1 cellular context compared by ENCODE assay signal in the genomic region with DNA sequence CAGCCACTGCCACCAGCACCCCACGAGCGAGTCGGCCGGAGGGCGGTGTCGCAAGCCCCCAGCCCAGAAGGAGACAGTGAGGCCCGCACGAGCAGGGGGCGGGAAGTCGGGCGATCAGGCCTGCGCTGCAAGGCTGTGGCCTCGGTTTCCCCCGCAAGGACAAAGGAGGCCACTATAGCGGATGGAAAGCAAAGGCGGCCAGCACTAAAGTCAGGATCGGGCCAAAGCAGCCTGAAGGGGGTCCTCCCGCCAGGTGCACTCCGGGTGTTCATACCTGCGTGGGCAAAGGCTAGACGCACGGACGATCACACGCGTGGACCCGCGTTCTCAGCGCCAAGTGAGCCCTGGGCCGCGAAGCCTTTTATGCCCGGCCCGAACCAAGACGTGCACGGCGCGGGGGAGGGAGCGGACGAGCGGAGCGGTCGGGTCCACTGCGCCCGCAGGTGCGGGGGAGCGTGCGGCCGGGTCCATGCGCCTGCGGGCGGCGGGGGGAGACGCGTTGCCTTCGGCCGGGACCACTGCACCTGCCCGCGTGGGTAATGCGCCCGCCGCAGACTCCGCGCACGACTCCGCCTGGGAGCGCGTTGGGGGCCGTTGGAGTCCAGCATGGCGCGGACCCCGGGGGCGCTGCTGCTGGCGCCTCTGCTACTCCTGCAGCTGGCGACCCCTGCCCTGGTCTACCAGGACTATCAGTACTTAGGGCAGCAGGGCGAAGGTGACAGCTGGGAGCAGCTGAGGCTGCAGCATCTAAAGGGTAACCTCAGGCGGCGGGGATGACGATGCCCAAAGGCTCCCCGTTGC.
TF ChIP-seq lines count a peak whose summit lies in the region.

A gene (minus strand): TSS at position 335 of the 801 bp plus-strand sequence. CDS start 539 bp downstream, outside the sequence.
A gene (plus strand): TSS at position 604 of the 801 bp plus-strand sequence. CDS start 3 bp downstream, at position 607.

TF ChIP-seq in HepG2, 621 proteins besides CTCF, POLR2A, EP300 and RAD21 (continued from another document and continues in another):
- no peak for TF ChIP-seq POLR2AphosphoS2 (IDR thresholded peaks at IDR 0.05; ENCODE audit: low read depth, low read length)
- TF ChIP-seq KLF6 (CRISPR knock-in tag; IDR thresholded peaks at IDR 0.05): no peak
- peak; percentile 88 for TF ChIP-seq ZBTB42 (CRISPR knock-in tag; IDR thresholded peaks at IDR 0.05)
- TF ChIP-seq HMGA1 (CRISPR knock-in tag; conservative IDR thresholded peaks at IDR 0.05): no peak
- 0 out of 2 replicates have a peak, but pooled peaks have one; percentile 23 for TF ChIP-seq ZKSCAN8 (CRISPR knock-in tag; IDR thresholded peaks at IDR 0.05; ENCODE audit: borderline replicate concordance)
- no peak for TF ChIP-seq NCOR1 (IDR thresholded peaks at IDR 0.05; ENCODE audit: borderline replicate concordance, low read length)
- TF ChIP-seq SMYD3 (CRISPR knock-in tag; IDR thresholded peaks at IDR 0.05): no peak; the same call in 1 of the 2 replicates
- TF ChIP-seq ZNF672 (CRISPR knock-in tag; IDR thresholded peaks at IDR 0.05): peak; percentile 59; the same call in 1 of the 2 replicates
- no peak for TF ChIP-seq FOXA1 (IDR thresholded peaks at IDR 0.05)
- peak; percentile 32 for TF ChIP-seq FOXA1 (CRISPR knock-in tag; IDR thresholded peaks at IDR 0.05)
- no peak for TF ChIP-seq CAMTA2 (CRISPR knock-in tag; IDR thresholded peaks at IDR 0.05; ENCODE audit: borderline replicate concordance)
- peak; percentile 93 for TF ChIP-seq PHF8 (CRISPR knock-in tag; IDR thresholded peaks at IDR 0.05)
- TF ChIP-seq ZNF264 (CRISPR knock-in tag; IDR thresholded peaks at IDR 0.05): no peak
- peak; percentile 86 for TF ChIP-seq HOXA3 (CRISPR knock-in tag; IDR thresholded peaks at IDR 0.05)
- peak; percentile 36; the same call in 1 of the 2 replicates for TF ChIP-seq PITX1 (CRISPR knock-in tag; IDR thresholded peaks at IDR 0.05)
- peak; percentile 52 for TF ChIP-seq FOXA3 (CRISPR knock-in tag; IDR thresholded peaks at IDR 0.05)
- no peak for TF ChIP-seq ZNF260 (CRISPR knock-in tag; IDR thresholded peaks at IDR 0.05; ENCODE audit: borderline replicate concordance, low read depth)
- TF ChIP-seq TCF7L2 (IDR thresholded peaks at IDR 0.05; ENCODE audit: low read depth, low read length): no peak
- TF ChIP-seq ATM (IDR thresholded peaks at IDR 0.05; ENCODE audit: borderline replicate concordance): no peak
- TF ChIP-seq, protein P1, sequence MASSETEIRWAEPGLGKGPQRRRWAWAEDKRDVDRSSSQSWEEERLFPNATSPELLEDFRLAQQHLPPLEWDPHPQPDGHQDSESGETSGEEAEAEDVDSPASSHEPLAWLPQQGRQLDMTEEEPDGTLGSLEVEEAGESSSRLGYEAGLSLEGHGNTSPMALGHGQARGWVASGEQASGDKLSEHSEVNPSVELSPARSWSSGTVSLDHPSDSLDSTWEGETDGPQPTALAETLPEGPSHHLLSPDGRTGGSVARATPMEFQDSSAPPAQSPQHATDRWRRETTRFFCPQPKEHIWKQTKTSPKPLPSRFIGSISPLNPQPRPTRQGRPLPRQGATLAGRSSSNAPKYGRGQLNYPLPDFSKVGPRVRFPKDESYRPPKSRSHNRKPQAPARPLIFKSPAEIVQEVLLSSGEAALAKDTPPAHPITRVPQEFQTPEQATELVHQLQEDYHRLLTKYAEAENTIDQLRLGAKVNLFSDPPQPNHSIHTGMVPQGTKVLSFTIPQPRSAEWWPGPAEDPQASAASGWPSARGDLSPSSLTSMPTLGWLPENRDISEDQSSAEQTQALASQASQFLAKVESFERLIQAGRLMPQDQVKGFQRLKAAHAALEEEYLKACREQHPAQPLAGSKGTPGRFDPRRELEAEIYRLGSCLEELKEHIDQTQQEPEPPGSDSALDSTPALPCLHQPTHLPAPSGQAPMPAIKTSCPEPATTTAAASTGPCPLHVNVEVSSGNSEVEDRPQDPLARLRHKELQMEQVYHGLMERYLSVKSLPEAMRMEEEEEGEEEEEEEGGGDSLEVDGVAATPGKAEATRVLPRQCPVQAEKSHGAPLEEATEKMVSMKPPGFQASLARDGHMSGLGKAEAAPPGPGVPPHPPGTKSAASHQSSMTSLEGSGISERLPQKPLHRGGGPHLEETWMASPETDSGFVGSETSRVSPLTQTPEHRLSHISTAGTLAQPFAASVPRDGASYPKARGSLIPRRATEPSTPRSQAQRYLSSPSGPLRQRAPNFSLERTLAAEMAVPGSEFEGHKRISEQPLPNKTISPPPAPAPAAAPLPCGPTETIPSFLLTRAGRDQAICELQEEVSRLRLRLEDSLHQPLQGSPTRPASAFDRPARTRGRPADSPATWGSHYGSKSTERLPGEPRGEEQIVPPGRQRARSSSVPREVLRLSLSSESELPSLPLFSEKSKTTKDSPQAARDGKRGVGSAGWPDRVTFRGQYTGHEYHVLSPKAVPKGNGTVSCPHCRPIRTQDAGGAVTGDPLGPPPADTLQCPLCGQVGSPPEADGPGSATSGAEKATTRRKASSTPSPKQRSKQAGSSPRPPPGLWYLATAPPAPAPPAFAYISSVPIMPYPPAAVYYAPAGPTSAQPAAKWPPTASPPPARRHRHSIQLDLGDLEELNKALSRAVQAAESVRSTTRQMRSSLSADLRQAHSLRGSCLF (CRISPR knock-in tag; IDR thresholded peaks at IDR 0.05; ENCODE audit: borderline replicate concordance): no peak
- TF ChIP-seq MZF1 (CRISPR knock-in tag; IDR thresholded peaks at IDR 0.05; ENCODE audit: borderline replicate concordance): no peak
- TF ChIP-seq, protein P2, sequence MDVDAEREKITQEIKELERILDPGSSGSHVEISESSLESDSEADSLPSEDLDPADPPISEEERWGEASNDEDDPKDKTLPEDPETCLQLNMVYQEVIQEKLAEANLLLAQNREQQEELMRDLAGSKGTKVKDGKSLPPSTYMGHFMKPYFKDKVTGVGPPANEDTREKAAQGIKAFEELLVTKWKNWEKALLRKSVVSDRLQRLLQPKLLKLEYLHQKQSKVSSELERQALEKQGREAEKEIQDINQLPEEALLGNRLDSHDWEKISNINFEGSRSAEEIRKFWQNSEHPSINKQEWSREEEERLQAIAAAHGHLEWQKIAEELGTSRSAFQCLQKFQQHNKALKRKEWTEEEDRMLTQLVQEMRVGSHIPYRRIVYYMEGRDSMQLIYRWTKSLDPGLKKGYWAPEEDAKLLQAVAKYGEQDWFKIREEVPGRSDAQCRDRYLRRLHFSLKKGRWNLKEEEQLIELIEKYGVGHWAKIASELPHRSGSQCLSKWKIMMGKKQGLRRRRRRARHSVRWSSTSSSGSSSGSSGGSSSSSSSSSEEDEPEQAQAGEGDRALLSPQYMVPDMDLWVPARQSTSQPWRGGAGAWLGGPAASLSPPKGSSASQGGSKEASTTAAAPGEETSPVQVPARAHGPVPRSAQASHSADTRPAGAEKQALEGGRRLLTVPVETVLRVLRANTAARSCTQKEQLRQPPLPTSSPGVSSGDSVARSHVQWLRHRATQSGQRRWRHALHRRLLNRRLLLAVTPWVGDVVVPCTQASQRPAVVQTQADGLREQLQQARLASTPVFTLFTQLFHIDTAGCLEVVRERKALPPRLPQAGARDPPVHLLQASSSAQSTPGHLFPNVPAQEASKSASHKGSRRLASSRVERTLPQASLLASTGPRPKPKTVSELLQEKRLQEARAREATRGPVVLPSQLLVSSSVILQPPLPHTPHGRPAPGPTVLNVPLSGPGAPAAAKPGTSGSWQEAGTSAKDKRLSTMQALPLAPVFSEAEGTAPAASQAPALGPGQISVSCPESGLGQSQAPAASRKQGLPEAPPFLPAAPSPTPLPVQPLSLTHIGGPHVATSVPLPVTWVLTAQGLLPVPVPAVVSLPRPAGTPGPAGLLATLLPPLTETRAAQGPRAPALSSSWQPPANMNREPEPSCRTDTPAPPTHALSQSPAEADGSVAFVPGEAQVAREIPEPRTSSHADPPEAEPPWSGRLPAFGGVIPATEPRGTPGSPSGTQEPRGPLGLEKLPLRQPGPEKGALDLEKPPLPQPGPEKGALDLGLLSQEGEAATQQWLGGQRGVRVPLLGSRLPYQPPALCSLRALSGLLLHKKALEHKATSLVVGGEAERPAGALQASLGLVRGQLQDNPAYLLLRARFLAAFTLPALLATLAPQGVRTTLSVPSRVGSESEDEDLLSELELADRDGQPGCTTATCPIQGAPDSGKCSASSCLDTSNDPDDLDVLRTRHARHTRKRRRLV (CRISPR knock-in tag; IDR thresholded peaks at IDR 0.05): no peak; the same call in 1 of the 2 replicates
- no peak for TF ChIP-seq ZNF329 (CRISPR knock-in tag; IDR thresholded peaks at IDR 0.05; ENCODE audit: low read depth)
- no peak for TF ChIP-seq MBNL3 (CRISPR knock-in tag; conservative IDR thresholded peaks at IDR 0.05)
- TF ChIP-seq, protein P3, sequence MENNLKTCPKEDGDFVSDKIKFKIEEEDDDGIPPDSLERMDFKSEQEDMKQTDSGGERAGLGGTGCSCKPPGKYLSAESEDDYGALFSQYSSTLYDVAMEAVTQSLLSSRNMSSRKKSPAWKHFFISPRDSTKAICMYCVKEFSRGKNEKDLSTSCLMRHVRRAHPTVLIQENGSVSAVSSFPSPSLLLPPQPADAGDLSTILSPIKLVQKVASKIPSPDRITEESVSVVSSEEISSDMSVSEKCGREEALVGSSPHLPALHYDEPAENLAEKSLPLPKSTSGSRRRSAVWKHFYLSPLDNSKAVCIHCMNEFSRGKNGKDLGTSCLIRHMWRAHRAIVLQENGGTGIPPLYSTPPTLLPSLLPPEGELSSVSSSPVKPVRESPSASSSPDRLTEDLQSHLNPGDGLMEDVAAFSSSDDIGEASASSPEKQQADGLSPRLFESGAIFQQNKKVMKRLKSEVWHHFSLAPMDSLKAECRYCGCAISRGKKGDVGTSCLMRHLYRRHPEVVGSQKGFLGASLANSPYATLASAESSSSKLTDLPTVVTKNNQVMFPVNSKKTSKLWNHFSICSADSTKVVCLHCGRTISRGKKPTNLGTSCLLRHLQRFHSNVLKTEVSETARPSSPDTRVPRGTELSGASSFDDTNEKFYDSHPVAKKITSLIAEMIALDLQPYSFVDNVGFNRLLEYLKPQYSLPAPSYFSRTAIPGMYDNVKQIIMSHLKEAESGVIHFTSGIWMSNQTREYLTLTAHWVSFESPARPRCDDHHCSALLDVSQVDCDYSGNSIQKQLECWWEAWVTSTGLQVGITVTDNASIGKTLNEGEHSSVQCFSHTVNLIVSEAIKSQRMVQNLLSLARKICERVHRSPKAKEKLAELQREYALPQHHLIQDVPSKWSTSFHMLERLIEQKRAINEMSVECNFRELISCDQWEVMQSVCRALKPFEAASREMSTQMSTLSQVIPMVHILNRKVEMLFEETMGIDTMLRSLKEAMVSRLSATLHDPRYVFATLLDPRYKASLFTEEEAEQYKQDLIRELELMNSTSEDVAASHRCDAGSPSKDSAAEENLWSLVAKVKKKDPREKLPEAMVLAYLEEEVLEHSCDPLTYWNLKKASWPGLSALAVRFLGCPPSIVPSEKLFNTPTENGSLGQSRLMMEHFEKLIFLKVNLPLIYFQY (CRISPR knock-in tag; IDR thresholded peaks at IDR 0.05; ENCODE audit: borderline replicate concordance): peak; percentile 92
- TF ChIP-seq, protein P4, sequence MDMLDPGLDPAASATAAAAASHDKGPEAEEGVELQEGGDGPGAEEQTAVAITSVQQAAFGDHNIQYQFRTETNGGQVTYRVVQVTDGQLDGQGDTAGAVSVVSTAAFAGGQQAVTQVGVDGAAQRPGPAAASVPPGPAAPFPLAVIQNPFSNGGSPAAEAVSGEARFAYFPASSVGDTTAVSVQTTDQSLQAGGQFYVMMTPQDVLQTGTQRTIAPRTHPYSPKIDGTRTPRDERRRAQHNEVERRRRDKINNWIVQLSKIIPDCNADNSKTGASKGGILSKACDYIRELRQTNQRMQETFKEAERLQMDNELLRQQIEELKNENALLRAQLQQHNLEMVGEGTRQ (IDR thresholded peaks at IDR 0.05; ENCODE audit: low read depth, low read length): no peak
- TF ChIP-seq, protein P4 (CRISPR knock-in tag; IDR thresholded peaks at IDR 0.05; ENCODE audit: borderline replicate concordance): peak; percentile 55; the same call in 1 of the 2 replicates
- TF ChIP-seq, protein P5, sequence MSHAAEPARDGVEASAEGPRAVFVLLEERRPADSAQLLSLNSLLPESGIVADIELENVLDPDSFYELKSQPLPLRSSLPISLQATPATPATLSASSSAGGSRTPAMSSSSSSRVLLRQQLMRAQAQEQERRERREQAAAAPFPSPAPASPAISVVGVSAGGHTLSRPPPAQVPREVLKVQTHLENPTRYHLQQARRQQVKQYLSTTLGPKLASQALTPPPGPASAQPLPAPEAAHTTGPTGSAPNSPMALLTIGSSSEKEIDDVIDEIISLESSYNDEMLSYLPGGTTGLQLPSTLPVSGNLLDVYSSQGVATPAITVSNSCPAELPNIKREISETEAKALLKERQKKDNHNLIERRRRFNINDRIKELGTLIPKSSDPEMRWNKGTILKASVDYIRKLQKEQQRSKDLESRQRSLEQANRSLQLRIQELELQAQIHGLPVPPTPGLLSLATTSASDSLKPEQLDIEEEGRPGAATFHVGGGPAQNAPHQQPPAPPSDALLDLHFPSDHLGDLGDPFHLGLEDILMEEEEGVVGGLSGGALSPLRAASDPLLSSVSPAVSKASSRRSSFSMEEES (CRISPR knock-in tag; IDR thresholded peaks at IDR 0.05): no peak
- no peak for TF ChIP-seq ZNF253 (CRISPR knock-in tag; IDR thresholded peaks at IDR 0.05; ENCODE audit: borderline replicate concordance)
- TF ChIP-seq JARID2 (CRISPR knock-in tag; IDR thresholded peaks at IDR 0.05; ENCODE audit: insufficient replicate concordance): peak; percentile 52
